Comparison of ENCODE assay signal across 2 cellular contexts in the genomic region with DNA sequence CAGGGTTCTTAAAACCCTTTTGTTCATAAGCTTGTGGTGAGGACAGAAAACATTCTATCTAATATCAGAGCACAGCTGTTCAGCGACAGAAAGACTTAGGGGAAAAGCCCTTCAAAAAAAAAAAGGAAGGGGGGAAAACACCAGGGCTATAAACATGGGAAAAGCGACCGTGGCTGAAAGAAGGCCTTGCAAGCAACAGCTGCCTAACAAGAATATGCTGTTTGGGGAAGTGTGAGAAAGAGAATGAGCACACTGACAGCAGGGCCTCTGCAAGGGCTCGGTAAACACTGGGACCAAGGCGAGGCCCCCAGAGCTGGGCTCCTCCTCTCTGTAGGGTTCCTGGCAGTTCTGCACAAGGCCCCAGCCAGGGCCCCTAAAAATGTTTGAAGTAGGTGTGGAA.
TF ChIP-seq lines count a peak whose summit lies in the region.

No MANE protein-coding gene starts in this region.

TF ChIP-seq in GM12878, 131 proteins besides CTCF, POLR2A, EP300 and RAD21 (continues in another document):
- TF ChIP-seq SIN3A (IDR thresholded peaks at IDR 0.05; ENCODE audit: low read depth, low read length) (no peak), FOS (IDR thresholded peaks at IDR 0.05; ENCODE audit: borderline replicate concordance, extremely low read depth, insufficient read length) (no peak), SPI1 (IDR thresholded peaks at IDR 0.05; ENCODE audit: borderline replicate concordance, insufficient read depth, low read depth, low read length) (peak; percentile 75; the same call in 1 of the 2 replicates), DPF2 (IDR thresholded peaks at IDR 0.05) (no peak), ZNF687 (IDR thresholded peaks at IDR 0.05) (peak; percentile 66; the same call in 1 of the 2 replicates), SP1 (IDR thresholded peaks at IDR 0.05; ENCODE audit: low read depth, low read length) (no peak), SIX5 (IDR thresholded peaks at IDR 0.05; ENCODE audit: low read depth, low read length, severe bottlenecking) (no peak), PAX5 (IDR thresholded peaks at IDR 0.05; ENCODE audit: borderline replicate concordance, low read depth, low read length) (no peak; the same call in 1 of the 2 replicates), IKZF1 (conservative IDR thresholded peaks at IDR 0.05) (0 out of 2 replicates have a peak, but pooled peaks have one; percentile 38), BACH1 (IDR thresholded peaks at IDR 0.05; ENCODE audit: borderline replicate concordance) (no peak; the same call in 1 of the 2 replicates), ETV6 (conservative IDR thresholded peaks at IDR 0.05 in 1 of 2, IDR thresholded peaks at IDR 0.05 in 1 of 2; ENCODE audit: borderline replicate concordance in 1 of 2, low read depth in 1 of 2) (peak in 1 of 2 experiments; percentile 20; a peak in 1 of 4 replicates), BHLHE40 (IDR thresholded peaks at IDR 0.05; ENCODE audit: borderline replicate concordance in 1 of 2, low read depth in 2 of 2, low read length in 1 of 2) (0 out of 4 replicates have a peak, but pooled peaks of 1 of the 2 experiments have one; percentile 9), ATF7 (IDR thresholded peaks at IDR 0.05; ENCODE audit: low read depth) (0 out of 2 replicates have a peak, but pooled peaks have one; percentile 16)
- TF ChIP-seq, protein P1, sequence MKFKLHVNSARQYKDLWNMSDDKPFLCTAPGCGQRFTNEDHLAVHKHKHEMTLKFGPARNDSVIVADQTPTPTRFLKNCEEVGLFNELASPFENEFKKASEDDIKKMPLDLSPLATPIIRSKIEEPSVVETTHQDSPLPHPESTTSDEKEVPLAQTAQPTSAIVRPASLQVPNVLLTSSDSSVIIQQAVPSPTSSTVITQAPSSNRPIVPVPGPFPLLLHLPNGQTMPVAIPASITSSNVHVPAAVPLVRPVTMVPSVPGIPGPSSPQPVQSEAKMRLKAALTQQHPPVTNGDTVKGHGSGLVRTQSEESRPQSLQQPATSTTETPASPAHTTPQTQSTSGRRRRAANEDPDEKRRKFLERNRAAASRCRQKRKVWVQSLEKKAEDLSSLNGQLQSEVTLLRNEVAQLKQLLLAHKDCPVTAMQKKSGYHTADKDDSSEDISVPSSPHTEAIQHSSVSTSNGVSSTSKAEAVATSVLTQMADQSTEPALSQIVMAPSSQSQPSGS (IDR thresholded peaks at IDR 0.05; ENCODE audit: low read length) = peak; percentile 36; the same call in 1 of the 2 replicates
- TF ChIP-seq, protein P2, sequence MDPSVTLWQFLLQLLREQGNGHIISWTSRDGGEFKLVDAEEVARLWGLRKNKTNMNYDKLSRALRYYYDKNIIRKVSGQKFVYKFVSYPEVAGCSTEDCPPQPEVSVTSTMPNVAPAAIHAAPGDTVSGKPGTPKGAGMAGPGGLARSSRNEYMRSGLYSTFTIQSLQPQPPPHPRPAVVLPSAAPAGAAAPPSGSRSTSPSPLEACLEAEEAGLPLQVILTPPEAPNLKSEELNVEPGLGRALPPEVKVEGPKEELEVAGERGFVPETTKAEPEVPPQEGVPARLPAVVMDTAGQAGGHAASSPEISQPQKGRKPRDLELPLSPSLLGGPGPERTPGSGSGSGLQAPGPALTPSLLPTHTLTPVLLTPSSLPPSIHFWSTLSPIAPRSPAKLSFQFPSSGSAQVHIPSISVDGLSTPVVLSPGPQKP (IDR thresholded peaks at IDR 0.05; ENCODE audit: low read depth, low read length) = no peak
- TF ChIP-seq, protein P3, sequence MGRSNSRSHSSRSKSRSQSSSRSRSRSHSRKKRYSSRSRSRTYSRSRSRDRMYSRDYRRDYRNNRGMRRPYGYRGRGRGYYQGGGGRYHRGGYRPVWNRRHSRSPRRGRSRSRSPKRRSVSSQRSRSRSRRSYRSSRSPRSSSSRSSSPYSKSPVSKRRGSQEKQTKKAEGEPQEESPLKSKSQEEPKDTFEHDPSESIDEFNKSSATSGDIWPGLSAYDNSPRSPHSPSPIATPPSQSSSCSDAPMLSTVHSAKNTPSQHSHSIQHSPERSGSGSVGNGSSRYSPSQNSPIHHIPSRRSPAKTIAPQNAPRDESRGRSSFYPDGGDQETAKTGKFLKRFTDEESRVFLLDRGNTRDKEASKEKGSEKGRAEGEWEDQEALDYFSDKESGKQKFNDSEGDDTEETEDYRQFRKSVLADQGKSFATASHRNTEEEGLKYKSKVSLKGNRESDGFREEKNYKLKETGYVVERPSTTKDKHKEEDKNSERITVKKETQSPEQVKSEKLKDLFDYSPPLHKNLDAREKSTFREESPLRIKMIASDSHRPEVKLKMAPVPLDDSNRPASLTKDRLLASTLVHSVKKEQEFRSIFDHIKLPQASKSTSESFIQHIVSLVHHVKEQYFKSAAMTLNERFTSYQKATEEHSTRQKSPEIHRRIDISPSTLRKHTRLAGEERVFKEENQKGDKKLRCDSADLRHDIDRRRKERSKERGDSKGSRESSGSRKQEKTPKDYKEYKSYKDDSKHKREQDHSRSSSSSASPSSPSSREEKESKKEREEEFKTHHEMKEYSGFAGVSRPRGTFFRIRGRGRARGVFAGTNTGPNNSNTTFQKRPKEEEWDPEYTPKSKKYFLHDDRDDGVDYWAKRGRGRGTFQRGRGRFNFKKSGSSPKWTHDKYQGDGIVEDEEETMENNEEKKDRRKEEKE (IDR thresholded peaks at IDR 0.05) = no peak

TF ChIP-seq in HepG2, 621 proteins besides CTCF, POLR2A, EP300 and RAD21:
- TF ChIP-seq ISL2 (CRISPR knock-in tag; IDR thresholded peaks at IDR 0.05) (no peak), CHD2 (IDR thresholded peaks at IDR 0.05; ENCODE audit: low read depth, low read length) (no peak), KDM4B (CRISPR knock-in tag; IDR thresholded peaks at IDR 0.05) (no peak), CBX1 (IDR thresholded peaks at IDR 0.05; ENCODE audit: low read depth) (no peak), PCBP1 (IDR thresholded peaks at IDR 0.05; ENCODE audit: borderline replicate concordance, low read depth, low read length) (no peak), HNRNPH1 (optimal IDR thresholded peaks at IDR 0.05; ENCODE audit: low read depth, low read length) (no peak), MYC (CRISPR knock-in tag; IDR thresholded peaks at IDR 0.05; ENCODE audit: borderline replicate concordance) (no peak), ZSCAN31 (CRISPR knock-in tag; IDR thresholded peaks at IDR 0.05; ENCODE audit: low read depth) (no peak), ADNP (CRISPR knock-in tag; IDR thresholded peaks at IDR 0.05) (no peak), CHD4 (IDR thresholded peaks at IDR 0.05; ENCODE audit: borderline replicate concordance, low read length) (no peak), ZNF839 (CRISPR knock-in tag; IDR thresholded peaks at IDR 0.05; ENCODE audit: borderline replicate concordance) (no peak), ETS1 (CRISPR knock-in tag; IDR thresholded peaks at IDR 0.05) (no peak), ZNF10 (CRISPR knock-in tag; IDR thresholded peaks at IDR 0.05; ENCODE audit: borderline replicate concordance, low read depth) (no peak)
- TF ChIP-seq, protein P4, sequence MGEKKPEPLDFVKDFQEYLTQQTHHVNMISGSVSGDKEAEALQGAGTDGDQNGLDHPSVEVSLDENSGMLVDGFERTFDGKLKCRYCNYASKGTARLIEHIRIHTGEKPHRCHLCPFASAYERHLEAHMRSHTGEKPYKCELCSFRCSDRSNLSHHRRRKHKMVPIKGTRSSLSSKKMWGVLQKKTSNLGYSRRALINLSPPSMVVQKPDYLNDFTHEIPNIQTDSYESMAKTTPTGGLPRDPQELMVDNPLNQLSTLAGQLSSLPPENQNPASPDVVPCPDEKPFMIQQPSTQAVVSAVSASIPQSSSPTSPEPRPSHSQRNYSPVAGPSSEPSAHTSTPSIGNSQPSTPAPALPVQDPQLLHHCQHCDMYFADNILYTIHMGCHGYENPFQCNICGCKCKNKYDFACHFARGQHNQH (CRISPR knock-in tag; IDR thresholded peaks at IDR 0.05) = no peak
